Comparison of ENCODE assay signal across 10 cellular contexts in the genomic region with DNA sequence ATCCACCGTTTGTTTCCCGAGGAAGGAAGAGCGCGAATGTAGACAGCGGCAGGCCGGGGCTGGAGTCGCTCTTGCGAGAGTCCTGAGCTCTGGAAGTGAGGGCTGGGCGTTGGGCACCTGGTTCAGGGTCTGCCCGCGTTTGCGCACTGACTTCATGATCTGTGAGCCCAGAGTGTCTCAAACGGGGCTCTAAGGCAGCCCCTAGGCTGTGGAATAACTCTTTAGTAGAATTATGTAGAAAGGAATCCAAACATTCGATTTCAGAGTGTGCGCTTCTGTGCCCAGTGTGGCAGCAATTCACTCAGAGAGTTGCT. TPM values are rescaled to one million over a fixed set of nuclear protein-coding genes. Genes with fewer than 3 reads are reported as not detected.
DNase-seq lines count a peak whose midpoint lies in the region; ATAC-seq, FAIRE-seq and TF ChIP-seq lines count a peak whose summit lies in the region.
"Had no signal": no experiment of that assay in that cellular context is flagged by ENCODE, and none has a peak within 500 bp of the region (broad histone marks: within the 10 kb centered on the region; RNA-seq: fewer than 3 reads in every experiment).

No MANE protein-coding gene starts in this region.

- ATAC-seq in stimulated activated effector memory CD8-positive, alpha-beta T cell treated with anti-CD3 and anti-CD28 coated beads, Interleukin-12 subunit alpha, Interleukin-12 subunit beta, amount 100 ng/mL, for 72 hours = no peak
- ATAC-seq in HG03521 (IDR thresholded peaks at IDR 0.05; ENCODE audit: unreplicated experiment) (no peak), GM21515 (IDR thresholded peaks at IDR 0.05; ENCODE audit: unreplicated experiment) (no peak)

- DNase-seq in HTR-8/SVneo (ENCODE audit: insufficient read length, low spot score) = peak; percentile 28
- DNase-seq in adipocyte (ENCODE audit: low read depth) = no peak
- DNase-seq in kidney = no peak
- DNase-seq in stimulated activated effector memory CD8-positive, alpha-beta T cell treated with anti-CD3 and anti-CD28 coated beads, Interleukin-12 subunit alpha, Interleukin-12 subunit beta, amount 100 ng/mL, for 72 hours (ENCODE audit: low spot score in 2 of 2) = no peak
- DNase-seq in SW480 (ENCODE audit: low spot score) = no peak
- DNase-seq in activated effector memory CD4-positive, alpha-beta T cell treated with Interleukin-2 at 50 U/mL for 16 hours = no peak
- DNase-seq: activated CD8-positive, alpha-beta memory T cell treated with anti-CD3 and anti-CD28 coated beads, Interleukin-2, amount 50 U/mL, for 4 hours; MV-4-11 had no signal

- H3K4me3 Mint-ChIP-seq in stimulated activated effector memory CD8-positive, alpha-beta T cell treated with anti-CD3 and anti-CD28 coated beads, Interleukin-12 subunit alpha, Interleukin-12 subunit beta, amount 100 ng/mL, for 72 hours = peak overlapping the region; percentile 75

- peaks cover 37% of the 10 kb centered on the region for H3K27me3 ChIP-seq in adipocyte (replicated peaks; ENCODE audit: control insufficient read depth, insufficient read depth, low read length)

- H3K36me3 ChIP-seq in adipocyte (ENCODE audit: control insufficient read depth, insufficient read depth, low read length, severe bottlenecking) (no peaks in the 10 kb centered on the region), kidney (ENCODE audit: control insufficient read depth in 1 of 2, insufficient read depth in 2 of 2, low read length in 2 of 2) (no peaks in the 10 kb centered on the region)

- H3K27ac Mint-ChIP-seq in stimulated activated effector memory CD8-positive, alpha-beta T cell treated with anti-CD3 and anti-CD28 coated beads, Interleukin-12 subunit alpha, Interleukin-12 subunit beta, amount 100 ng/mL, for 72 hours = no peak overlapping the region

- peak overlapping the region in 1 of 2 donors; percentile 37 for H3K27ac ChIP-seq in kidney (ENCODE audit: low read depth in 2 of 2, low read length in 2 of 2)

- H3K9me3 Mint-ChIP-seq in stimulated activated effector memory CD8-positive, alpha-beta T cell treated with anti-CD3 and anti-CD28 coated beads, Interleukin-12 subunit alpha, Interleukin-12 subunit beta, amount 100 ng/mL, for 72 hours = peaks cover 5% of the 10 kb centered on the region

- FAIRE-seq in HTR-8/SVneo (lab: Jason Lieb, UNC) (no peak), kidney (lab: Jason Lieb, UNC) (no peak)

- H3K9ac ChIP-seq in adipocyte (ENCODE audit: low read length) = peak overlapping the region; percentile 65
- H3K9ac ChIP-seq in kidney (ENCODE audit: low read length in 2 of 2) = no peak overlapping the region

- H3K4me1 ChIP-seq in adipocyte (ENCODE audit: control insufficient read depth, insufficient read depth, low read length) (peaks cover 19% of the 10 kb centered on the region), kidney (ENCODE audit: control insufficient read depth in 1 of 2, insufficient read depth in 1 of 2, low read depth in 1 of 2, low read length in 2 of 2) (peaks cover 5 to 16% of the 10 kb centered on the region in 2 donors)

- no peak for TF ChIP-seq CTCF in kidney (IDR thresholded peaks at IDR 0.05; ENCODE audit: borderline replicate concordance, extremely low read depth, insufficient read depth)

- H3K9me3 ChIP-seq in adipocyte (ENCODE audit: control insufficient read depth, low read length) (peaks cover 9% of the 10 kb centered on the region), kidney (ENCODE audit: control insufficient read depth in 1 of 2, low read length in 2 of 2) (peaks cover 0 to 3% of the 10 kb centered on the region in 2 donors)

- no peaks in the 10 kb centered on the region for H3K36me3 Mint-ChIP-seq in stimulated activated effector memory CD8-positive, alpha-beta T cell treated with anti-CD3 and anti-CD28 coated beads, Interleukin-12 subunit alpha, Interleukin-12 subunit beta, amount 100 ng/mL, for 72 hours

- H3K4me3 ChIP-seq in adipocyte (ENCODE audit: low read length) = peak overlapping the region; percentile 76
- H3K4me3 ChIP-seq in kidney (ENCODE audit: low read length in 2 of 2) = peak overlapping the region; percentile 42 to 59

- intact Hi-C loops in kidney (cut with DNase I) = no loop called here

- peaks cover 20% of the 10 kb centered on the region for H3K4me1 Mint-ChIP-seq in stimulated activated effector memory CD8-positive, alpha-beta T cell treated with anti-CD3 and anti-CD28 coated beads, Interleukin-12 subunit alpha, Interleukin-12 subunit beta, amount 100 ng/mL, for 72 hours

RNA-seq across cellular contexts. Expression of gene GGTA1, which starts 0.5 kb away (rescaled TPM):
- total RNA-seq in kidney = 11.0 TPM
- 6.8 TPM for polyA plus RNA-seq in kidney (ENCODE audit: insufficient read depth, low read depth, low replicate concordance)
